Comparison of ENCODE assay signal across 1 cellular context in the genomic region with DNA sequence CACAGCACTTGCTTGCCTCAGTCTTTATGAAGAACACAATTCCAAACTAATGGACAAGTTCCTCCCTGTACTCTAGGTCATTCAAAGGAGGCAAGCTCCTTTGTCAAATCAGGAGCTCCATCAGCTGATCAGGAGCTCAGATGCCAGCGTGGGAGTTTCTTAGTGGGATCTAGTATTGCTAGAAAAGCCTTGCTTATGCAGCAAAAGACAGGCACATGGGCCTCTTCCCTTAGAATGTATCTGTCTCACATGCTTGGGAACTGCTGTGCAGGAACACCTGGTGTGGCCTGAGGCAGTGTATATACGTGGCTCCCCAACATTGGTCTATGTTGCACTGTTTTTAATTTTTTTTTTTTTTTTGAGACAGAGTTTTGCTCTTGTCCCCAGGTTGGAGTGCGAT.
TF ChIP-seq lines count a peak whose summit lies in the region.

No MANE protein-coding gene starts in this region.

TF ChIP-seq in K562, 482 proteins besides CTCF, POLR2A, EP300 and RAD21:
- TF ChIP-seq SOX6 (IDR thresholded peaks at IDR 0.05): no peak
- TF ChIP-seq, protein P1, sequence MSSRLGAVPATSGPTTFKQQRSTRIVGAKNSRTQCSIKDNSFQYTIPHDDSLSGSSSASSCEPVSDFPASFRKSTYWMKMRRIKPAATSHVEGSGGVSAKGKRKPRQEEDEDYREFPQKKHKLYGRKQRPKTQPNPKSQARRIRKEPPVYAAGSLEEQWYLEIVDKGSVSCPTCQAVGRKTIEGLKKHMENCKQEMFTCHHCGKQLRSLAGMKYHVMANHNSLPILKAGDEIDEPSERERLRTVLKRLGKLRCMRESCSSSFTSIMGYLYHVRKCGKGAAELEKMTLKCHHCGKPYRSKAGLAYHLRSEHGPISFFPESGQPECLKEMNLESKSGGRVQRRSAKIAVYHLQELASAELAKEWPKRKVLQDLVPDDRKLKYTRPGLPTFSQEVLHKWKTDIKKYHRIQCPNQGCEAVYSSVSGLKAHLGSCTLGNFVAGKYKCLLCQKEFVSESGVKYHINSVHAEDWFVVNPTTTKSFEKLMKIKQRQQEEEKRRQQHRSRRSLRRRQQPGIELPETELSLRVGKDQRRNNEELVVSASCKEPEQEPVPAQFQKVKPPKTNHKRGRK (tag; IDR thresholded peaks at IDR 0.05): no peak
- no peak for TF ChIP-seq ZNF655 (CRISPR knock-in tag; IDR thresholded peaks at IDR 0.05)
- no peak for TF ChIP-seq ZSCAN32 (CRISPR knock-in tag; IDR thresholded peaks at IDR 0.05)
- TF ChIP-seq ZNF212 (CRISPR knock-in tag; IDR thresholded peaks at IDR 0.05): no peak
- no peak for TF ChIP-seq SPI1 (IDR thresholded peaks at IDR 0.05; ENCODE audit: borderline replicate concordance, low read depth, low read length)
- TF ChIP-seq PCBP2 (IDR thresholded peaks at IDR 0.05; ENCODE audit: low read depth, low read length, poor library complexity, severe bottlenecking): no peak
- TF ChIP-seq XRCC4 (IDR thresholded peaks at IDR 0.05; ENCODE audit: extremely low read depth, insufficient read depth, insufficient read length): no peak
- no peak for TF ChIP-seq HMGXB4 (CRISPR knock-in tag; IDR thresholded peaks at IDR 0.05)
- TF ChIP-seq ZNF239 (CRISPR knock-in tag; IDR thresholded peaks at IDR 0.05): no peak
- no peak for TF ChIP-seq PHB2 (IDR thresholded peaks at IDR 0.05; ENCODE audit: low read depth)
- no peak for TF ChIP-seq PRDM10 (IDR thresholded peaks at IDR 0.05; ENCODE audit: partially characterized antibody)
- TF ChIP-seq PHTF2 (CRISPR knock-in tag; IDR thresholded peaks at IDR 0.05): no peak
- no peak for TF ChIP-seq TCF7L2 (IDR thresholded peaks at IDR 0.05; ENCODE audit: low read depth, low read length)
- TF ChIP-seq, protein P2, sequence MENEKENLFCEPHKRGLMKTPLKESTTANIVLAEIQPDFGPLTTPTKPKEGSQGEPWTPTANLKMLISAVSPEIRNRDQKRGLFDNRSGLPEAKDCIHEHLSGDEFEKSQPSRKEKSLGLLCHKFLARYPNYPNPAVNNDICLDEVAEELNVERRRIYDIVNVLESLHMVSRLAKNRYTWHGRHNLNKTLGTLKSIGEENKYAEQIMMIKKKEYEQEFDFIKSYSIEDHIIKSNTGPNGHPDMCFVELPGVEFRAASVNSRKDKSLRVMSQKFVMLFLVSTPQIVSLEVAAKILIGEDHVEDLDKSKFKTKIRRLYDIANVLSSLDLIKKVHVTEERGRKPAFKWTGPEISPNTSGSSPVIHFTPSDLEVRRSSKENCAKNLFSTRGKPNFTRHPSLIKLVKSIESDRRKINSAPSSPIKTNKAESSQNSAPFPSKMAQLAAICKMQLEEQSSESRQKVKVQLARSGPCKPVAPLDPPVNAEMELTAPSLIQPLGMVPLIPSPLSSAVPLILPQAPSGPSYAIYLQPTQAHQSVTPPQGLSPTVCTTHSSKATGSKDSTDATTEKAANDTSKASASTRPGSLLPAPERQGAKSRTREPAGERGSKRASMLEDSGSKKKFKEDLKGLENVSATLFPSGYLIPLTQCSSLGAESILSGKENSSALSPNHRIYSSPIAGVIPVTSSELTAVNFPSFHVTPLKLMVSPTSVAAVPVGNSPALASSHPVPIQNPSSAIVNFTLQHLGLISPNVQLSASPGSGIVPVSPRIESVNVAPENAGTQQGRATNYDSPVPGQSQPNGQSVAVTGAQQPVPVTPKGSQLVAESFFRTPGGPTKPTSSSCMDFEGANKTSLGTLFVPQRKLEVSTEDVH (IDR thresholded peaks at IDR 0.05; ENCODE audit: low read depth, partially characterized antibody): no peak
- no peak for TF ChIP-seq STAG1 (CRISPR knock-in tag; IDR thresholded peaks at IDR 0.05; ENCODE audit: borderline replicate concordance)
- TF ChIP-seq BCOR (IDR thresholded peaks at IDR 0.05): no peak
- TF ChIP-seq PTBP1 (IDR thresholded peaks at IDR 0.05; ENCODE audit: low read depth, low read length): no peak
